In genomic region chr21:37626320-37626719, GRCh38 we compare ENCODE assay signal across 15 cellular contexts.
DNase-seq lines count a peak whose midpoint lies in the region; ATAC-seq and TF ChIP-seq lines count a peak whose summit lies in the region.
"Had no signal": no experiment of that assay in that cellular context is flagged by ENCODE, and none has a peak within 500 bp of the region (broad histone marks: within the 10 kb centered on the region; RNA-seq: fewer than 3 reads in every experiment).

No MANE protein-coding gene starts in this region.

- no peaks in the 10 kb centered on the region for H4K20me1 ChIP-seq in Loucy (ENCODE audit: insufficient read depth, low read length, poor library complexity, severe bottlenecking)
- no peaks in the 10 kb centered on the region for H4K20me1 ChIP-seq in OCI-LY7 (ENCODE audit: insufficient read depth, low read length)

- CTCF ChIA-PET in OCI-LY7 (lab: Charles Lee; ENCODE audit: unreplicated experiment) = no interaction called here

- H3K4me2 ChIP-seq in Loucy (ENCODE audit: low read depth, low read length, poor library complexity, severe bottlenecking) (no peak overlapping the region), OCI-LY7 (ENCODE audit: low read length) (no peak overlapping the region)

- H3K4me1 ChIP-seq in Loucy (ENCODE audit: insufficient read depth, low read length, poor library complexity, severe bottlenecking) (peaks cover 8% of the 10 kb centered on the region), OCI-LY7 (ENCODE audit: insufficient read depth, low read length, poor library complexity, severe bottlenecking) (no peaks in the 10 kb centered on the region)

- H3K27ac ChIP-seq in OCI-LY7 (ENCODE audit: low read depth, low read length, poor library complexity, severe bottlenecking) = no peak overlapping the region
- H3K27ac ChIP-seq: GM23248 had no signal

- intact Hi-C loops in OCI-LY7 (cut with micrococcal nuclease; ENCODE audit: unreplicated experiment) = no loop called here

- no peaks in the 10 kb centered on the region for H3F3A ChIP-seq in Loucy (ENCODE audit: low read depth)

- H3K9me3 ChIP-seq in Loucy (ENCODE audit: insufficient read depth, low read depth, low read length) (no peaks in the 10 kb centered on the region), OCI-LY7 (ENCODE audit: low read length) (no peaks in the 10 kb centered on the region)

- no peak for ATAC-seq in HG02610 (IDR thresholded peaks at IDR 0.05; ENCODE audit: unreplicated experiment)

- H3K9me2 ChIP-seq in Loucy (replicated peaks; ENCODE audit: low read depth, low read length) = no peaks in the 10 kb centered on the region; the same call in 1 of the 2 replicates
- H3K9me2 ChIP-seq in OCI-LY7 (ENCODE audit: insufficient read depth, low read length) = no peaks in the 10 kb centered on the region

- no peaks in the 10 kb centered on the region for H3K27me3 ChIP-seq in Loucy (ENCODE audit: insufficient read depth, low read length, poor library complexity, severe bottlenecking)

- peak; percentile 31 for DNase-seq in OCI-M1 (lab: John Stamatoyannopoulos, UW)
- DNase-seq in myocyte (ENCODE audit: low read depth) = peak; percentile 34
- DNase-seq in GM03348 (ENCODE audit: low spot score) = no peak
- DNase-seq in OCI-LY7 (ENCODE audit: low spot score) = no peak
- DNase-seq: C1 segment of cervical spinal cord; CD4-positive, alpha-beta memory T cell; COR-L47; DMS53; DMS79 treated with DMSO at 0.1 percent for 48 hours; GF-D8; H7; HCEC 1CT had no signal

- no peaks in the 10 kb centered on the region for H3K79me2 ChIP-seq in Loucy (ENCODE audit: insufficient read depth, low read length)
- no peaks in the 10 kb centered on the region for H3K79me2 ChIP-seq in OCI-LY7 (ENCODE audit: insufficient read depth, low read depth, low read length)

- H2AFZ ChIP-seq in Loucy (ENCODE audit: low read length) (0 out of 2 replicates have a peak overlapping the region, but pooled peaks have one; percentile 9), OCI-LY7 (ENCODE audit: low read length) (no peak overlapping the region)
- H2AFZ ChIP-seq: GM23248 had no signal

- no TSS peak for BruUV-seq in OCI-LY7 (replicated peaks; lab: Mats Ljungman, UMichigan)

- H3K36me3 ChIP-seq in Loucy (ENCODE audit: insufficient read depth, low read length) (no peaks in the 10 kb centered on the region), OCI-LY7 (ENCODE audit: insufficient read depth, low read length) (no peaks in the 10 kb centered on the region)

- POLR2A ChIA-PET in OCI-LY7 (lab: Charles Lee) = interaction anchor here (0.5 to 0.7 kb wide), 3 partner anchors 332 to 621 kb away, joined by 3 read pairs; no protein-coding TSS in a partner anchor

- H3K9ac ChIP-seq in Loucy (ENCODE audit: low read depth, low read length, poor library complexity, severe bottlenecking) = no peak overlapping the region
- H3K9ac ChIP-seq: GM23248 had no signal

- TF ChIP-seq CTCF in Loucy (conservative IDR thresholded peaks at IDR 0.05; ENCODE audit: low read length) (no peak), OCI-LY7 (conservative IDR thresholded peaks at IDR 0.05; ENCODE audit: low read length) (no peak)

- H3K4me3 ChIP-seq in Loucy (ENCODE audit: low read length, poor library complexity, severe bottlenecking) (no peak overlapping the region), OCI-LY7 (ENCODE audit: low read depth, low read length, poor library complexity, severe bottlenecking) (no peak overlapping the region)
- H3K4me3 ChIP-seq: GM23248 had no signal

Comparison
In these comparisons a context has a peak if more than half of its experiments do, and no peak if none do; other contexts are left out.
1. DNase-seq: peak in OCI-M1 (single experiment) and myocyte (single experiment); none in GM03348 (single experiment) and OCI-LY7 (single experiment).